In genomic region chr6:22921831-22922230, GRCh38 we compare ENCODE assay signal across 19 cellular contexts.
DNase-seq lines count a peak whose midpoint lies in the region; ATAC-seq, FAIRE-seq and TF ChIP-seq lines count a peak whose summit lies in the region.
"Had no signal": no experiment of that assay in that cellular context is flagged by ENCODE, and none has a peak within 500 bp of the region (broad histone marks: within the 10 kb centered on the region; RNA-seq: fewer than 3 reads in every experiment).

No MANE protein-coding gene starts in this region.

- H3K9me1 ChIP-seq in endothelial cell of umbilical vein (replicated peaks; ENCODE audit: control insufficient read depth, extremely low read depth, insufficient read depth, low read length): no peaks in the 10 kb centered on the region

- H2AK5ac ChIP-seq in mesendoderm (ENCODE audit: low read length): no peak overlapping the region

- no peak for TF ChIP-seq POLR2A in endothelial cell of umbilical vein (IDR thresholded peaks at IDR 0.05; ENCODE audit: low read depth, low read length)

- H3K79me2 ChIP-seq in endothelial cell of umbilical vein (ENCODE audit: control insufficient read depth, insufficient read depth, low read length): no peaks in the 10 kb centered on the region
- H3K79me2 ChIP-seq in mesendoderm (ENCODE audit: control insufficient read depth, insufficient read depth, low read length): no peaks in the 10 kb centered on the region
- no peaks in the 10 kb centered on the region for H3K79me2 ChIP-seq in smooth muscle cell (ENCODE audit: low read depth)

- H2AFZ ChIP-seq in endothelial cell of umbilical vein (ENCODE audit: low read depth, low read length) (no peak overlapping the region), smooth muscle cell (ENCODE audit: low read depth) (no peak overlapping the region)

- H3K4me3 ChIP-seq in endothelial cell of umbilical vein (replicated peaks in 1 of 3; ENCODE audit: insufficient read depth in 1 of 3, low read depth in 1 of 3, low read length in 3 of 3) (no peak overlapping the region), mesendoderm (ENCODE audit: low read length) (no peak overlapping the region), smooth muscle cell (no peak overlapping the region)
- H3K4me3 ChIP-seq: BLaER1 treated with 17β-estradiol and CSF1 and Interleukin-3, amounts not matched to agents 10 nM and 100 nM; MG63 had no signal

- POLR2A ChIA-PET in endothelial cell of umbilical vein (lab: Charles Lee): interaction anchor here (1.7 kb wide), 1 partner anchor 16 kb away, joined by 4 read pairs; no protein-coding TSS in a partner anchor
- POLR2A ChIA-PET in CD4-positive, alpha-beta T cell (lab: Charles Lee): no interaction called here

- H3K4me3 Mint-ChIP-seq in CD4-positive, alpha-beta T cell: no peak overlapping the region
- H3K4me3 Mint-ChIP-seq in activated T-helper 17 cell treated with anti-CD3 and anti-CD28 coated beads, Interleukin-2, amount 50 U/mL, for 72 hours: no peak overlapping the region

- H4K20me1 ChIP-seq in endothelial cell of umbilical vein (replicated peaks; ENCODE audit: control insufficient read depth, extremely low read depth, insufficient read depth, low read length): no peaks in the 10 kb centered on the region
- no peaks in the 10 kb centered on the region for H4K20me1 ChIP-seq in smooth muscle cell (ENCODE audit: low read depth)
- H4K20me1 ChIP-seq: BLaER1 treated with 17β-estradiol and CSF1 and Interleukin-3, amounts not matched to agents 10 nM and 100 nM had no signal

- H3K27ac ChIP-seq in endothelial cell of umbilical vein (ENCODE audit: insufficient read depth, low read depth, low read length) (no peak overlapping the region), mesendoderm (ENCODE audit: low read depth, low read length) (no peak overlapping the region), smooth muscle cell (ENCODE audit: low read depth) (no peak overlapping the region)
- H3K27ac ChIP-seq in CD4-positive, alpha-beta T cell (ENCODE audit: low read depth, low read length): no peak overlapping the region
- H3K27ac ChIP-seq: BLaER1 treated with 17β-estradiol and CSF1 and Interleukin-3, amounts not matched to agents 10 nM and 100 nM; KMS-11 had no signal

- no peak overlapping the region for H3K18ac ChIP-seq in mesendoderm (ENCODE audit: low read length)

- no peaks in the 10 kb centered on the region for H3K9me3 ChIP-seq in endothelial cell of umbilical vein (replicated peaks; ENCODE audit: control insufficient read depth, insufficient read depth, low read length)
- H3K9me3 ChIP-seq in CD4-positive, alpha-beta T cell (ENCODE audit: control insufficient read depth, low read length): no peaks in the 10 kb centered on the region
- H3K9me3 ChIP-seq in smooth muscle cell (replicated peaks; ENCODE audit: low read depth): no peaks in the 10 kb centered on the region
- H3K9me3 ChIP-seq: BLaER1 treated with 17β-estradiol and CSF1 and Interleukin-3, amounts not matched to agents 10 nM and 100 nM; MG63 had no signal

- no peak for FAIRE-seq in endothelial cell of umbilical vein (lab: Jason Lieb, UNC)

- no peak overlapping the region for H3K4ac ChIP-seq in mesendoderm (ENCODE audit: low read depth, low read length)

- H3K27ac Mint-ChIP-seq in CD4-positive, alpha-beta T cell: no peak overlapping the region
- H3K27ac Mint-ChIP-seq in activated T-helper 17 cell treated with anti-CD3 and anti-CD28 coated beads, Interleukin-2, amount 50 U/mL, for 72 hours: no peak overlapping the region

- BruUV-seq in endothelial cell of umbilical vein (replicated peaks; lab: Mats Ljungman, UMichigan): no TSS peak

- dilution Hi-C loops in endothelial cell of umbilical vein (cut with MboI; ENCODE audit: extremely low pct_ligation_motif_present, low sequenced_read_pairs): no loop called here

- TF ChIP-seq CTCF in endothelial cell of umbilical vein (IDR thresholded peaks at IDR 0.05; ENCODE audit: extremely low read depth in 1 of 2, insufficient read depth in 1 of 2, low read depth in 1 of 2, low read length in 2 of 2): no peak
- TF ChIP-seq CTCF in CD4-positive, alpha-beta T cell (IDR thresholded peaks at IDR 0.05): no peak
- no peak for TF ChIP-seq CTCF in smooth muscle cell (IDR thresholded peaks at IDR 0.05; ENCODE audit: borderline replicate concordance, insufficient read depth, poor library complexity, severe bottlenecking)

- H2BK120ac ChIP-seq in mesendoderm (ENCODE audit: low read depth, low read length): no peak overlapping the region

- peaks cover 17% of the 10 kb centered on the region for H3K4me1 ChIP-seq in endothelial cell of umbilical vein (ENCODE audit: control insufficient read depth, extremely low read depth, insufficient read depth, low read length)
- no peaks in the 10 kb centered on the region for H3K4me1 ChIP-seq in mesendoderm (ENCODE audit: control insufficient read depth, low read depth, low read length)
- peaks cover 4% of the 10 kb centered on the region for H3K4me1 ChIP-seq in smooth muscle cell (ENCODE audit: low read depth)

- H4K8ac ChIP-seq in mesendoderm (ENCODE audit: low read depth, low read length): no peak overlapping the region

- no peaks in the 10 kb centered on the region for H3K9me3 Mint-ChIP-seq in CD4-positive, alpha-beta T cell
- H3K9me3 Mint-ChIP-seq in activated T-helper 17 cell treated with anti-CD3 and anti-CD28 coated beads, Interleukin-2, amount 50 U/mL, for 72 hours: peaks cover 12% of the 10 kb centered on the region

- no peaks in the 10 kb centered on the region for H3K4me1 Mint-ChIP-seq in CD4-positive, alpha-beta T cell (ENCODE audit: low read depth)
- no peaks in the 10 kb centered on the region for H3K4me1 Mint-ChIP-seq in activated T-helper 17 cell treated with anti-CD3 and anti-CD28 coated beads, Interleukin-2, amount 50 U/mL, for 72 hours

- H3K36me3 ChIP-seq in endothelial cell of umbilical vein (ENCODE audit: control insufficient read depth in 2 of 2, extremely low read depth in 1 of 2, insufficient read depth in 2 of 2, low read length in 2 of 2): no peaks in the 10 kb centered on the region
- no peaks in the 10 kb centered on the region for H3K36me3 ChIP-seq in mesendoderm (ENCODE audit: control insufficient read depth, insufficient read depth, low read length)
- no peaks in the 10 kb centered on the region for H3K36me3 ChIP-seq in smooth muscle cell (ENCODE audit: low read depth)
- H3K36me3 ChIP-seq: BLaER1 treated with 17β-estradiol and CSF1 and Interleukin-3, amounts not matched to agents 10 nM and 100 nM; MG63 had no signal

- no peaks in the 10 kb centered on the region for H3K27me3 Mint-ChIP-seq in CD4-positive, alpha-beta T cell
- peaks cover 8% of the 10 kb centered on the region for H3K27me3 Mint-ChIP-seq in activated T-helper 17 cell treated with anti-CD3 and anti-CD28 coated beads, Interleukin-2, amount 50 U/mL, for 72 hours

- H4K5ac ChIP-seq in mesendoderm (ENCODE audit: low read length): no peak overlapping the region

- H2BK15ac ChIP-seq in mesendoderm (replicated peaks; ENCODE audit: low read depth): no peak overlapping the region

- H2BK5ac ChIP-seq in mesendoderm (ENCODE audit: low read length): no peak overlapping the region

- H3K23ac ChIP-seq in mesendoderm (ENCODE audit: low read length): no peak overlapping the region

- peak; percentile 21 for DNase-seq in NCI-H748 (lab: John Stamatoyannopoulos, UW; ENCODE audit: unreplicated experiment)
- no peak for DNase-seq in NCI-H748 treated with DMSO at 0.1 percent for 48 hours (lab: John Stamatoyannopoulos, UW)
- peak; percentile 14 for DNase-seq in endothelial cell of umbilical vein (ENCODE audit: low read depth, low spot score)
- DNase-seq in mesendoderm: peak; percentile 77
- no peak for DNase-seq in COLO668 (lab: John Stamatoyannopoulos, UW; ENCODE audit: unreplicated experiment)
- DNase-seq in CD4-positive, alpha-beta T cell: no peak
- DNase-seq in smooth muscle cell (lab: John Stamatoyannopoulos, UW; ENCODE audit: unreplicated experiment): no peak
- DNase-seq: COR-L47, DMS153, EL, MG63, NCI-H1092 treated with DMSO at 0.1 percent for 48 hours, NCI-H1694, NCI-H2107, NCI-H446 treated with DMSO at 0.1 percent for 48 hours, SIG-M5 had no signal

- ATAC-seq in CD4-positive, alpha-beta T cell (ENCODE audit: poor library complexity): no peak
- ATAC-seq in activated T-helper 17 cell treated with anti-CD3 and anti-CD28 coated beads, Interleukin-2, amount 50 U/mL, for 72 hours (replicated peaks): no peak

- intact Hi-C loops in endothelial cell of umbilical vein (cut with micrococcal nuclease): no loop called here
- intact Hi-C loops in CD4-positive, alpha-beta T cell (cut with DNase I, micrococcal nuclease): no loop called here

- no peak overlapping the region for H3K4me2 ChIP-seq in endothelial cell of umbilical vein (ENCODE audit: insufficient read depth, low read length)
- no peak overlapping the region for H3K4me2 ChIP-seq in mesendoderm (ENCODE audit: low read length)
- H3K4me2 ChIP-seq in smooth muscle cell: no peak overlapping the region
- H3K4me2 ChIP-seq: BLaER1 treated with 17β-estradiol and CSF1 and Interleukin-3, amounts not matched to agents 10 nM and 100 nM; KMS-11 had no signal

- H3K27me3 ChIP-seq in endothelial cell of umbilical vein (ENCODE audit: control insufficient read depth in 2 of 2, insufficient read depth in 2 of 2, low read length in 2 of 2): no peaks in the 10 kb centered on the region
- no peaks in the 10 kb centered on the region for H3K27me3 ChIP-seq in mesendoderm (ENCODE audit: insufficient read depth, low read length, poor library complexity)
- H3K27me3 ChIP-seq in CD4-positive, alpha-beta T cell (ENCODE audit: control insufficient read depth, insufficient read depth, low read length): no peaks in the 10 kb centered on the region
- no peaks in the 10 kb centered on the region for H3K27me3 ChIP-seq in smooth muscle cell (ENCODE audit: low read depth)
- H3K27me3 ChIP-seq: BLaER1 treated with 17β-estradiol and CSF1 and Interleukin-3, amounts not matched to agents 10 nM and 100 nM; MG63 had no signal

- WGBS in mesendoderm (ENCODE audit: extremely low coverage, insufficient coverage, low lambda C conversion rate): no CpG with 5 or more reads among the region's 2 CpGs
- WGBS in smooth muscle cell (ENCODE audit: low lambda C conversion rate): 63% methylated on average over 2 of the region's 2 CpGs

- CTCF ChIA-PET in endothelial cell of umbilical vein (lab: Charles Lee): interaction anchor here (1.7 kb wide), 1 partner anchor 11 kb away, joined by 5 read pairs; no protein-coding TSS in a partner anchor
- CTCF ChIA-PET in CD4-positive, alpha-beta T cell (lab: Charles Lee): no interaction called here

- H3K36me3 Mint-ChIP-seq in CD4-positive, alpha-beta T cell (ENCODE audit: low read depth): no peaks in the 10 kb centered on the region
- H3K36me3 Mint-ChIP-seq in activated T-helper 17 cell treated with anti-CD3 and anti-CD28 coated beads, Interleukin-2, amount 50 U/mL, for 72 hours (ENCODE audit: low read depth): no peaks in the 10 kb centered on the region

- no peaks in the 10 kb centered on the region for H3F3A ChIP-seq in smooth muscle cell (ENCODE audit: low read depth)

- no peak overlapping the region for H3K56ac ChIP-seq in mesendoderm (ENCODE audit: low read length)

- H3K9ac ChIP-seq in endothelial cell of umbilical vein (replicated peaks; ENCODE audit: extremely low read depth, insufficient read depth, low read length) (no peak overlapping the region), mesendoderm (ENCODE audit: low read length) (no peak overlapping the region), smooth muscle cell (ENCODE audit: low read depth) (no peak overlapping the region)
- H3K9ac ChIP-seq: BLaER1 treated with 17β-estradiol and CSF1 and Interleukin-3, amounts not matched to agents 10 nM and 100 nM; KMS-11 had no signal

- no peaks in the 10 kb centered on the region for H3K79me1 ChIP-seq in mesendoderm (ENCODE audit: low read length)

Comparison
In these comparisons a context has a peak if more than half of its experiments do, and no peak if none do; other contexts are left out.
1. DNase-seq: peak in NCI-H748 (single experiment), endothelial cell of umbilical vein (single experiment) and mesendoderm (single experiment); none in NCI-H748 treated with DMSO at 0.1 percent for 48 hours (single experiment), COLO668 (single experiment), CD4-positive, alpha-beta T cell (0 of 10) and smooth muscle cell (single experiment).